13 cellular contexts compared by ENCODE assay signal in the genomic region with DNA sequence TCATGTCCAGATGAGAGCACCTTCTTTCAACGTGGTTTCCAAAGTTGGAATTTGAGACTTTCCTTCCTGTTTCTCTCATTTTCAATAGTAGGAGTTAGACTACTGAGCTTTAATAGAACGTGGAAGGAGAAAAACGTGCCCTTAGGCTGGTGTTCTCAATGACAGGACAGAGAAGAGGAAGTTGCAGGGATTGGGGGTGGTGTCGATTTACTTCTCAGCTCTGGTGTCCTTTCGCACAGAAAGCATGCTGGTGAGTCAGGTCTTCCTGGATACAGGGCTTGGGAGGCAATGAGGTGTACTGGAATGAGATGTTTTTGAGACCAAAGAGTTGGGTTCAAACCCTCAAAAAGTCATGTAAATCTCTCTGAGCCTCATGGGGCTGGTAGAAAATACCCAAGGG.
A peak's percentile ranks its signal among the peaks of the same experiment; 100 is the strongest.
DNase-seq lines count a peak whose midpoint lies in the region; ATAC-seq, FAIRE-seq and TF ChIP-seq lines count a peak whose summit lies in the region.
"Had no signal": no experiment of that assay in that cellular context is flagged by ENCODE, and none has a peak within 500 bp of the region (broad histone marks: within the 10 kb centered on the region; RNA-seq: fewer than 3 reads in every experiment).

No MANE protein-coding gene starts in this region.

- TF ChIP-seq CTCF in RWPE1 (conservative IDR thresholded peaks at IDR 0.05; ENCODE audit: low read depth) = no peak
- TF ChIP-seq CTCF in fibroblast of mammary gland (conservative IDR thresholded peaks at IDR 0.05; ENCODE audit: control insufficient read depth, insufficient read depth, low read depth, low read length) = no peak
- TF ChIP-seq CTCF in kidney (IDR thresholded peaks at IDR 0.05; ENCODE audit: borderline replicate concordance, extremely low read depth, insufficient read depth) = no peak
- TF ChIP-seq CTCF in progenitor cell of endocrine pancreas (IDR thresholded peaks at IDR 0.05; ENCODE audit: unreplicated experiment) = no peak

- peak; percentile 92 to 96 for ATAC-seq in stimulated activated naive B cell treated with anti-CD40 and anti-IgM and Interleukin-4, amounts not matched to agents 10 μg/mL and 1 μg/mL and 100 μg/mL, for 72 hours (replicated peaks)
- ATAC-seq: A549 had no signal

- CTCF ChIA-PET in RWPE1 (lab: Yijun Ruan, JAX) = no interaction called here

- peaks cover 0 to 12% of the 10 kb centered on the region in 2 donors for H3K36me3 Mint-ChIP-seq in stimulated activated naive B cell treated with anti-CD40 and anti-IgM and Interleukin-4, amounts not matched to agents 10 μg/mL and 1 μg/mL and 100 μg/mL, for 72 hours
- H3K36me3 Mint-ChIP-seq in progenitor cell of endocrine pancreas (ENCODE audit: insufficient read depth) = no peaks in the 10 kb centered on the region

- H3K36me3 ChIP-seq in kidney (ENCODE audit: control insufficient read depth in 1 of 2, insufficient read depth in 2 of 2, low read length in 2 of 2) = no peaks in the 10 kb centered on the region
- H3K36me3 ChIP-seq: cardiac muscle cell had no signal

- H3K27ac Mint-ChIP-seq in stimulated activated naive B cell treated with anti-CD40 and anti-IgM and Interleukin-4, amounts not matched to agents 10 μg/mL and 1 μg/mL and 100 μg/mL, for 72 hours = peak overlapping the region; percentile 25
- no peak overlapping the region for H3K27ac Mint-ChIP-seq in progenitor cell of endocrine pancreas

- H3K4me1 Mint-ChIP-seq in stimulated activated naive B cell treated with anti-CD40 and anti-IgM and Interleukin-4, amounts not matched to agents 10 μg/mL and 1 μg/mL and 100 μg/mL, for 72 hours = peaks cover 21 to 23% of the 10 kb centered on the region in 2 donors
- H3K4me1 Mint-ChIP-seq in progenitor cell of endocrine pancreas (ENCODE audit: low read depth) = no peaks in the 10 kb centered on the region

- H3K27ac ChIP-seq in RWPE1 (peak overlapping the region; percentile 63; the same call in 1 of the 2 replicates), kidney (ENCODE audit: low read depth in 2 of 2, low read length in 2 of 2) (no peak overlapping the region)
- H3K27ac ChIP-seq: cardiac muscle cell had no signal

- H3K9me3 Mint-ChIP-seq in stimulated activated naive B cell treated with anti-CD40 and anti-IgM and Interleukin-4, amounts not matched to agents 10 μg/mL and 1 μg/mL and 100 μg/mL, for 72 hours = peaks cover 6% of the 10 kb centered on the region in 2 donors
- peaks cover 3% of the 10 kb centered on the region for H3K9me3 Mint-ChIP-seq in progenitor cell of endocrine pancreas (ENCODE audit: low read depth)

- POLR2A ChIA-PET in RWPE1 (lab: Yijun Ruan, JAX; ENCODE audit: low non-redundant PET) = no interaction called here

- no peak for FAIRE-seq in kidney (lab: Jason Lieb, UNC)
- FAIRE-seq: A549, H1, small intestine had no signal

- no peak overlapping the region for H3K9ac ChIP-seq in kidney (ENCODE audit: low read length in 2 of 2)

- H3K4me3 ChIP-seq in fibroblast of mammary gland (ENCODE audit: control insufficient read depth, low read depth, low read length) = no peak overlapping the region
- no peak overlapping the region for H3K4me3 ChIP-seq in kidney (ENCODE audit: low read length in 2 of 2)
- H3K4me3 ChIP-seq: A549, cardiac muscle cell had no signal

- no peak overlapping the region for H3K4me3 Mint-ChIP-seq in stimulated activated naive B cell treated with anti-CD40 and anti-IgM and Interleukin-4, amounts not matched to agents 10 μg/mL and 1 μg/mL and 100 μg/mL, for 72 hours
- no peak overlapping the region for H3K4me3 Mint-ChIP-seq in progenitor cell of endocrine pancreas (ENCODE audit: low read depth)

- no peaks in the 10 kb centered on the region for H3K9me3 ChIP-seq in kidney (ENCODE audit: control insufficient read depth in 1 of 2, low read length in 2 of 2)
- H3K9me3 ChIP-seq: A549 had no signal

- intact Hi-C loops in kidney (cut with DNase I) = no loop called here

- no peaks in the 10 kb centered on the region for H3K27me3 Mint-ChIP-seq in stimulated activated naive B cell treated with anti-CD40 and anti-IgM and Interleukin-4, amounts not matched to agents 10 μg/mL and 1 μg/mL and 100 μg/mL, for 72 hours
- peaks cover 14% of the 10 kb centered on the region for H3K27me3 Mint-ChIP-seq in progenitor cell of endocrine pancreas

- peaks cover 0 to 7% of the 10 kb centered on the region in 2 donors for H3K4me1 ChIP-seq in kidney (ENCODE audit: control insufficient read depth in 1 of 2, insufficient read depth in 1 of 2, low read depth in 1 of 2, low read length in 2 of 2)

- peak; percentile 55 for DNase-seq in SIG-M5 treated with dmso at 0.1 percent for 504 hours (lab: John Stamatoyannopoulos, UW; ENCODE audit: unreplicated experiment)
- DNase-seq in SIG-M5 (lab: John Stamatoyannopoulos, UW) = no peak
- DNase-seq in RWPE1 (ENCODE audit: low spot score) = peak; percentile 68
- DNase-seq in fibroblast of mammary gland (ENCODE audit: low read depth) = peak; percentile 85
- DNase-seq in stimulated activated naive B cell treated with anti-CD40 and anti-IgM and Interleukin-4, amounts not matched to agents 10 μg/mL and 1 μg/mL and 100 μg/mL, for 72 hours = peak; percentile 23
- DNase-seq in activated gamma-delta T cell (lab: John Stamatoyannopoulos, UW) = no peak
- no peak for DNase-seq in kidney
- DNase-seq in progenitor cell of endocrine pancreas (ENCODE audit: low spot score, unreplicated experiment) = no peak
- DNase-seq: activated CD8-positive, alpha-beta memory T cell treated with anti-CD3 and anti-CD28 coated beads for 24 hours; small intestine had no signal

Comparison
In these comparisons a context has a peak if more than half of its experiments do, and no peak if none do; other contexts are left out.
1. DNase-seq: peak in SIG-M5 treated with dmso at 0.1 percent for 504 hours (single experiment), RWPE1 (single experiment), fibroblast of mammary gland (single experiment) and stimulated activated naive B cell treated with anti-CD40 and anti-IgM and Interleukin-4, amounts not matched to agents 10 μg/mL and 1 μg/mL and 100 μg/mL, for 72 hours (single experiment); none in SIG-M5 (single experiment), activated gamma-delta T cell (single experiment), kidney (single experiment) and progenitor cell of endocrine pancreas (single experiment).